In genomic region chr3:197027151-197027895, GRCh38 we compare ENCODE assay signal across 19 cellular contexts. TPM values are rescaled to one million over a fixed set of nuclear protein-coding genes. Genes with fewer than 3 reads are reported as not detected.
DNase-seq lines count a peak whose midpoint lies in the region; ATAC-seq, FAIRE-seq and TF ChIP-seq lines count a peak whose summit lies in the region.
"Had no signal": no experiment of that assay in that cellular context is flagged by ENCODE, and none has a peak within 500 bp of the region (broad histone marks: within the 10 kb centered on the region; RNA-seq: fewer than 3 reads in every experiment).

No MANE protein-coding gene starts in this region.

- POLR2A ChIA-PET in activated B cell treated with CpG ODN at 0.5 μM for 24 hours (lab: Charles Lee) = interaction anchor here (4.9 kb wide), 1 partner anchor 24 kb away, joined by 50 read pairs; no protein-coding TSS in a partner anchor

- intact Hi-C loops in activated B cell treated with CpG ODN at 0.5 μM for 24 hours (cut with micrococcal nuclease) = loop anchor here (10.0 kb wide), 1 partner anchor 1123 kb away; the partner anchor contains the start of gene TNK2
- intact Hi-C loops in activated CD4-positive, alpha-beta T cell treated with anti-CD3 and anti-CD28 coated beads, Interleukin-2, amount 10 ng/mL, durations not matched to agents 24 days and 14 days (cut with micrococcal nuclease) = no loop called here

- peak overlapping the region; percentile 46 for H3K27ac Mint-ChIP-seq in activated B cell treated with CpG ODN at 0.5 μM for 24 hours
- no peak overlapping the region for H3K27ac Mint-ChIP-seq in activated CD4-positive, alpha-beta T cell treated with anti-CD3 and anti-CD28 coated beads, Interleukin-2, amount 10 ng/mL, durations not matched to agents 24 days and 14 days
- H3K27ac Mint-ChIP-seq: CD4-positive, alpha-beta memory T cell had no signal

- peaks cover 25% of the 10 kb centered on the region for H3K27me3 Mint-ChIP-seq in activated B cell treated with CpG ODN at 0.5 μM for 24 hours
- H3K27me3 Mint-ChIP-seq in activated CD4-positive, alpha-beta T cell treated with anti-CD3 and anti-CD28 coated beads, Interleukin-2, amount 10 ng/mL, durations not matched to agents 24 days and 14 days = peaks cover 2% of the 10 kb centered on the region

- CTCF ChIA-PET in activated B cell treated with CpG ODN at 0.5 μM for 24 hours (lab: Charles Lee) = interaction anchor here (4.9 kb wide), 1 partner anchor 24 kb away, joined by 78 read pairs; no protein-coding TSS in a partner anchor

- no peak for TF ChIP-seq CTCF in activated B cell treated with CpG ODN at 0.5 μM for 24 hours (IDR thresholded peaks at IDR 0.05)

- H3K9me3 Mint-ChIP-seq in activated B cell treated with CpG ODN at 0.5 μM for 24 hours = no peaks in the 10 kb centered on the region
- no peaks in the 10 kb centered on the region for H3K9me3 Mint-ChIP-seq in activated CD4-positive, alpha-beta T cell treated with anti-CD3 and anti-CD28 coated beads, Interleukin-2, amount 10 ng/mL, durations not matched to agents 24 days and 14 days
- H3K9me3 Mint-ChIP-seq: activated T-cell treated with anti-CD3 and anti-CD28 coated beads, Interleukin-2, amount 50 U/mL, for 4 hours; CD4-positive, alpha-beta memory T cell; naive B cell had no signal

- ATAC-seq in activated B cell treated with CpG ODN at 0.5 μM for 24 hours (ENCODE audit: low read depth) (no peak), left lobe of liver (no peak)
- ATAC-seq: activated T-cell treated with anti-CD3 and anti-CD28 coated beads, Interleukin-2, amount 50 U/mL, for 4 hours; left ventricle myocardium superior had no signal

- H3K4me3 Mint-ChIP-seq in activated B cell treated with CpG ODN at 0.5 μM for 24 hours = no peak overlapping the region
- no peak overlapping the region for H3K4me3 Mint-ChIP-seq in activated CD4-positive, alpha-beta T cell treated with anti-CD3 and anti-CD28 coated beads, Interleukin-2, amount 10 ng/mL, durations not matched to agents 24 days and 14 days
- H3K4me3 Mint-ChIP-seq: activated T-cell treated with anti-CD3 and anti-CD28 coated beads, Interleukin-2, amount 50 U/mL, for 4 hours had no signal

- no peak for TF ChIP-seq POLR2A in H54 (IDR thresholded peaks at IDR 0.05; ENCODE audit: low read depth, low read length)

- FAIRE-seq in H54 (lab: Jason Lieb, UNC) = no peak
- FAIRE-seq: GM18507 had no signal

- no peaks in the 10 kb centered on the region for H3K36me3 Mint-ChIP-seq in activated B cell treated with CpG ODN at 0.5 μM for 24 hours (ENCODE audit: low read depth)
- H3K36me3 Mint-ChIP-seq in activated CD4-positive, alpha-beta T cell treated with anti-CD3 and anti-CD28 coated beads, Interleukin-2, amount 10 ng/mL, durations not matched to agents 24 days and 14 days (ENCODE audit: low read depth) = no peaks in the 10 kb centered on the region
- H3K36me3 Mint-ChIP-seq: CD4-positive, alpha-beta memory T cell; naive B cell had no signal

- DNase-seq in D341Med (ENCODE audit: low spot score) = peak; percentile 36
- DNase-seq in H54 (ENCODE audit: insufficient read length, low spot score) = peak; percentile 98
- DNase-seq in activated B cell treated with CpG ODN at 0.5 μM for 24 hours = no peak
- peak; percentile 40 for DNase-seq in left lobe of liver (ENCODE audit: low spot score)
- DNase-seq in HK-2 (ENCODE audit: unreplicated experiment) = no peak
- DNase-seq in RKO (ENCODE audit: low spot score) = no peak
- DNase-seq in activated CD4-positive, alpha-beta T cell treated with anti-CD3 and anti-CD28 coated beads, Interleukin-2, amount 10 ng/mL, durations not matched to agents 24 days and 14 days = no peak
- DNase-seq: activated CD4-positive, alpha-beta T cell treated with anti-CD3 and anti-CD28 coated beads for 4 hours; activated T-cell treated with anti-CD3 and anti-CD28 coated beads, Interleukin-2, amount 50 U/mL, for 4 hours; CD4-positive, alpha-beta memory T cell; GDM1; hypothalamus; left ventricle myocardium superior; naive B cell; NCI-H146; RPMI8226; T-helper 2 cell; trophoblast cell had no signal

- peaks cover 46% of the 10 kb centered on the region for H3K4me1 Mint-ChIP-seq in activated B cell treated with CpG ODN at 0.5 μM for 24 hours
- peaks cover 10% of the 10 kb centered on the region for H3K4me1 Mint-ChIP-seq in activated CD4-positive, alpha-beta T cell treated with anti-CD3 and anti-CD28 coated beads, Interleukin-2, amount 10 ng/mL, durations not matched to agents 24 days and 14 days

RNA-seq across cellular contexts. Expression of gene MELTF, which starts 2.3 kb away (rescaled TPM):
- total RNA-seq in activated B cell treated with CpG ODN at 0.5 μM for 24 hours (50.0 and 61.5 TPM in 2 replicates), left lobe of liver (0.70 TPM)
- total RNA-seq in activated CD4-positive, alpha-beta T cell treated with anti-CD3 and anti-CD28 coated beads, Interleukin-2, amount 10 ng/mL, durations not matched to agents 24 days and 14 days = 8.8 and 10.6 TPM in 2 replicates

RNA-seq across cellular contexts. Expression of gene PIGZ, which starts 58.7 kb away (rescaled TPM):
- total RNA-seq in activated B cell treated with CpG ODN at 0.5 μM for 24 hours (1.8 and 2.0 TPM in 2 replicates), left lobe of liver (3.8 TPM)
- 1.7 and 1.9 TPM in 2 replicates for total RNA-seq in activated CD4-positive, alpha-beta T cell treated with anti-CD3 and anti-CD28 coated beads, Interleukin-2, amount 10 ng/mL, durations not matched to agents 24 days and 14 days

Comparison
In these comparisons a context has a peak if more than half of its experiments do, and no peak if none do; other contexts are left out.
1. DNase-seq: peak in D341Med (single experiment), H54 (single experiment) and left lobe of liver (single experiment); none in activated B cell treated with CpG ODN at 0.5 μM for 24 hours (single experiment), HK-2 (single experiment), RKO (single experiment) and activated CD4-positive, alpha-beta T cell treated with anti-CD3 and anti-CD28 coated beads, Interleukin-2, amount 10 ng/mL, durations not matched to agents 24 days and 14 days (single experiment).